Comparison of ENCODE assay signal across 29 cellular contexts in the genomic region with DNA sequence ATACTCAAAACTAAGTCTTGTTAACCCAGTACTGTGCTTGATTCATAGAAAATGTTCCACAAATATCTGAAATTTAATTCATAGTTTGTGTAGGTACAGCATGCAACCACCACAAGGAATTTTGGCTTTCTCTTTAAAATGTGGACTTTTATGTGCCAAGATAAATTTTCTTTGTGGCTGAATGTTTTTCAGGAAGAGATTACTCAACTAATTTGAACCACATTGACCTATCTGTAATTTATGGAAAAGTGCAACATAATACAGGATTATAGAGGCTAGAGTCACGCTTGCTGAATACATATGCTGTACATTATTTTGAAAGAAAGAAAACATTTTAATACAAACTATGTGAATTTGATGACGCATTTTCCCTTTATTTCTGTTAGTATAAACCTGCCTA.
DNase-seq lines count a peak whose midpoint lies in the region; ATAC-seq and TF ChIP-seq lines count a peak whose summit lies in the region.
"Had no signal": no experiment of that assay in that cellular context is flagged by ENCODE, and none has a peak within 500 bp of the region (broad histone marks: within the 10 kb centered on the region; RNA-seq: fewer than 3 reads in every experiment).

No MANE protein-coding gene starts in this region.

- ATAC-seq in right lobe of liver = no peak
- ATAC-seq: HCT116; mucosa of descending colon; natural killer cell treated with Interleukin-12 subunit alpha and Interleukin-12 subunit beta and Interleukin-15 and Interleukin-18, amount 100 ng/mL, for 72 hours; stimulated activated naive CD8-positive, alpha-beta T cell treated with anti-CD3 and anti-CD28 coated beads, Interleukin-15, Interleukin-2, amounts not matched to agents 100 U/mL and 50 U/mL, for 24 hours had no signal

- peaks cover 41% of the 10 kb centered on the region for H3K4me1 ChIP-seq in ACC112 (ENCODE audit: control insufficient read depth, insufficient read depth, low read length, unreplicated experiment)
- H3K4me1 ChIP-seq in right lobe of liver = no peaks in the 10 kb centered on the region
- H3K4me1 ChIP-seq: adrenal gland, BE2C, esophagus squamous epithelium had no signal

- intact Hi-C loops in right lobe of liver (cut with DNase I) = no loop called here

- H3K4me3 ChIP-seq in ACC112 (ENCODE audit: low read depth, low read length) = peak overlapping the region; percentile 46; the same call in 1 of the 2 replicates
- no peak overlapping the region for H3K4me3 ChIP-seq in HFF-Myc (replicated peaks; ENCODE audit: low read depth, low read length)
- H3K4me3 ChIP-seq in astrocyte of the spinal cord (ENCODE audit: low read depth, low read length) = no peak overlapping the region
- H3K4me3 ChIP-seq in fibroblast of pulmonary artery (replicated peaks; ENCODE audit: low read depth, low read length) = no peak overlapping the region
- no peak overlapping the region for H3K4me3 ChIP-seq in right lobe of liver
- H3K4me3 ChIP-seq: adrenal gland, cardiac muscle cell, coronary artery, esophagus squamous epithelium, mucosa of descending colon, thoracic aorta had no signal

- H3K36me3 ChIP-seq in ACC112 (ENCODE audit: insufficient read depth, low read length) (no peaks in the 10 kb centered on the region), right lobe of liver (no peaks in the 10 kb centered on the region)
- H3K36me3 ChIP-seq: adrenal gland, BE2C, cardiac muscle cell, esophagus squamous epithelium, thoracic aorta had no signal

- TF ChIP-seq POLR2A in right lobe of liver (IDR thresholded peaks at IDR 0.05) = no peak

- WGBS in right lobe of liver (ENCODE audit: insufficient coverage, low coverage, low lambda C conversion rate, missing lambda C conversion rate) = 71% methylated on average over 2 of the region's 2 CpGs

- no peak for TF ChIP-seq CTCF in HFF-Myc (IDR thresholded peaks at IDR 0.05; ENCODE audit: low read depth, low read length, missing control alignments)
- no peak for TF ChIP-seq CTCF in astrocyte of the spinal cord (IDR thresholded peaks at IDR 0.05; ENCODE audit: low read depth, low read length)
- TF ChIP-seq CTCF in fibroblast of pulmonary artery (IDR thresholded peaks at IDR 0.05; ENCODE audit: low read length, missing control alignments) = no peak
- no peak for TF ChIP-seq CTCF in right lobe of liver (IDR thresholded peaks at IDR 0.05)

- H3K27ac ChIP-seq in ACC112 (ENCODE audit: low read depth, low read length) (peak overlapping the region; percentile 57), right lobe of liver (no peak overlapping the region)
- H3K27ac ChIP-seq: adrenal gland, cardiac muscle cell, coronary artery, esophagus squamous epithelium, thoracic aorta, VCaP had no signal

- in situ Hi-C loops in astrocyte of the spinal cord (cut with HindIII; ENCODE audit: low sequenced_read_pairs) = no loop called here

- H3K27me3 ChIP-seq in ACC112 (ENCODE audit: insufficient read depth, low read length) (no peaks in the 10 kb centered on the region), right lobe of liver (peaks cover 0 to 3% of the 10 kb centered on the region in 2 donors)
- H3K27me3 ChIP-seq: adrenal gland, BE2C, cardiac muscle cell, esophagus squamous epithelium had no signal

- DNase-seq in HFF-Myc (ENCODE audit: extremely low read depth, low read depth) (peak; percentile 38), astrocyte of the spinal cord (ENCODE audit: low read depth, low spot score) (peak; percentile 64), fibroblast of pulmonary artery (ENCODE audit: low read depth) (peak; percentile 30), right lobe of liver (no peak), T-helper 2 cell (no peak)
- no peak for DNase-seq in activated CD4-positive, CD25-positive, alpha-beta regulatory T cell (lab: John Stamatoyannopoulos, UW)
- DNase-seq in activated CD8-positive, alpha-beta memory T cell treated with anti-CD3 and anti-CD28 coated beads for 24 hours = no peak
- DNase-seq: activated CD4-positive, alpha-beta T cell treated with anti-CD3 and anti-CD28 coated beads for 48 hours; activated naive CD4-positive, alpha-beta T cell treated with Interleukin-2 at 50 U/mL for 16 hours; activated T-cell treated with anti-CD3 and anti-CD28 coated beads, Interleukin-2, amount 50 U/mL, for 48 hours; adrenal gland; BE2C; endodermal cell; esophagus squamous epithelium; Karpas-422; kidney; mucosa of descending colon; MV-4-11; NCI-H1436 treated with DMSO at 0.1 percent for 48 hours; NCI-H446 treated with DMSO at 0.1 percent for 48 hours; OCI-M1; stimulated activated naive CD8-positive, alpha-beta T cell treated with anti-CD3 and anti-CD28 coated beads, Interleukin-15, Interleukin-2, amounts not matched to agents 100 U/mL and 50 U/mL, for 24 hours had no signal

- H3K79me2 ChIP-seq in ACC112 (ENCODE audit: control insufficient read depth, insufficient read depth, low read length, unreplicated experiment) = no peaks in the 10 kb centered on the region

- H3K9me3 ChIP-seq in right lobe of liver = no peaks in the 10 kb centered on the region
- H3K9me3 ChIP-seq: adrenal gland, BE2C, esophagus squamous epithelium, mucosa of descending colon, thoracic aorta had no signal

- H2AFZ ChIP-seq in ACC112 (ENCODE audit: low read length, unreplicated experiment) = no peak overlapping the region

Comparison
In these comparisons a context has a peak if more than half of its experiments do, and no peak if none do; other contexts are left out.
1. DNase-seq: peak in HFF-Myc (single experiment), astrocyte of the spinal cord (single experiment) and fibroblast of pulmonary artery (single experiment); none in activated CD4-positive, CD25-positive, alpha-beta regulatory T cell (0 of 4), right lobe of liver (0 of 3), activated CD8-positive, alpha-beta memory T cell treated with anti-CD3 and anti-CD28 coated beads for 24 hours (single experiment) and T-helper 2 cell (0 of 5).